In the genomic region with DNA sequence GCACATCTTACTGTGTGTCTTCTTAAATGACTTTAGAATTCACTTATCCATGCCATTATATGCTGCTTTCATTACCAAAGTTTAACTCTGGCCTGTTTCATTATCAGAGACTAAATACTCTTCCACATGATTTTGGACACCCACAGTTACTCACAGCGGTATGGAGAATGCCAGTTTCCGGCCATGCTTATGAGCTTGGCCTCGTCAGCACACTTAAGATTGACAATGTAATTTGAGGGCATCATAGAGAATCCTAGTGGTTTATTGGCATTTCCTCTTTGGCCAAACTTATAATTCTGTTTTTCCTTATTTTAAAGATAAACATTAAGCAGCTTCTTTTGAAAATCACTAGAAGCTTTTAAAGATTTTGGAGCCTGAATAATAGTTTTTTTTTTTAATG, we compare ENCODE assay signal across 17 cellular contexts.
DNase-seq lines count a peak whose midpoint lies in the region; ATAC-seq, FAIRE-seq and TF ChIP-seq lines count a peak whose summit lies in the region.
"Had no signal": no experiment of that assay in that cellular context is flagged by ENCODE, and none has a peak within 500 bp of the region (broad histone marks: within the 10 kb centered on the region; RNA-seq: fewer than 3 reads in every experiment).

No MANE protein-coding gene starts in this region.

- no peaks in the 10 kb centered on the region for H3K27me3 ChIP-seq in foreskin keratinocyte

- peaks cover 21% of the 10 kb centered on the region for H3K4me1 Mint-ChIP-seq in stimulated activated memory B cell treated with anti-CD40 and anti-IgM and Interleukin-4, amounts not matched to agents 10 μg/mL and 1 μg/mL and 100 μg/mL, for 72 hours

- DNase-seq in Daoy (ENCODE audit: low read depth), result peak; percentile 55
- peak; percentile 92 for DNase-seq in SK-N-MC (ENCODE audit: low read depth, low spot score)
- peak; percentile 57 for DNase-seq in fibroblast of peridontal ligament (ENCODE audit: extremely low read depth)
- no peak for DNase-seq in mucosa of descending colon
- DNase-seq in foreskin keratinocyte, result no peak
- DNase-seq in frontal cortex (ENCODE audit: low spot score in 2 of 2), result no peak
- DNase-seq: Caco-2; DMS153; EL; GOT3; NCI-H1436; NCI-H2029; NCI-H2171 treated with DMSO at 0.1 percent for 48 hours; NCI-H446 treated with DMSO at 0.1 percent for 48 hours; NK-92 treated with Interleukin-12 subunit alpha and Interleukin-12 subunit beta, amount 100 ng/mL, for 24 hours; SHP77 treated with DMSO at 0.1 percent for 48 hours had no signal

- no peak overlapping the region for H3K4me3 Mint-ChIP-seq in stimulated activated memory B cell treated with anti-CD40 and anti-IgM and Interleukin-4, amounts not matched to agents 10 μg/mL and 1 μg/mL and 100 μg/mL, for 72 hours

- H3K4me1 ChIP-seq in mucosa of descending colon (ENCODE audit: low read depth) (peaks cover under 1% of the 10 kb centered on the region), foreskin keratinocyte (peaks cover 3% of the 10 kb centered on the region)

- H3K36me3 ChIP-seq in SK-N-MC (ENCODE audit: insufficient read depth, low read length) (no peaks in the 10 kb centered on the region), mucosa of descending colon (ENCODE audit: low read depth) (no peaks in the 10 kb centered on the region)

- H3K9me3 ChIP-seq in SK-N-MC (ENCODE audit: low read depth, low read length), result no peaks in the 10 kb centered on the region
- H3K9me3 ChIP-seq in mucosa of descending colon, result no peaks in the 10 kb centered on the region
- H3K9me3 ChIP-seq: Caco-2 had no signal

- H3K27ac ChIP-seq in SK-N-MC, result peak overlapping the region; percentile 97
- no peak overlapping the region for H3K27ac ChIP-seq in foreskin keratinocyte

- H3K27me3 Mint-ChIP-seq in stimulated activated memory B cell treated with anti-CD40 and anti-IgM and Interleukin-4, amounts not matched to agents 10 μg/mL and 1 μg/mL and 100 μg/mL, for 72 hours, result no peaks in the 10 kb centered on the region

- H3K4me3 ChIP-seq in SK-N-MC (peak overlapping the region; percentile 65), mucosa of descending colon (no peak overlapping the region)

- H3K27ac Mint-ChIP-seq in stimulated activated memory B cell treated with anti-CD40 and anti-IgM and Interleukin-4, amounts not matched to agents 10 μg/mL and 1 μg/mL and 100 μg/mL, for 72 hours, result peak overlapping the region; percentile 36

- H3K9me3 Mint-ChIP-seq in stimulated activated memory B cell treated with anti-CD40 and anti-IgM and Interleukin-4, amounts not matched to agents 10 μg/mL and 1 μg/mL and 100 μg/mL, for 72 hours, result peaks cover 3% of the 10 kb centered on the region

- no peak for FAIRE-seq in frontal cortex (lab: Jason Lieb, UNC)

- no peak overlapping the region for H3K9ac ChIP-seq in SK-N-MC (ENCODE audit: insufficient read length)

- intact Hi-C loops in mucosa of descending colon (cut with DNase I, micrococcal nuclease), result no loop called here

- ATAC-seq in stimulated activated memory B cell treated with anti-CD40 and anti-IgM and Interleukin-4, amounts not matched to agents 10 μg/mL and 1 μg/mL and 100 μg/mL, for 72 hours, result no peak
- ATAC-seq in mucosa of descending colon (no peak), foreskin keratinocyte (no peak)

- TF ChIP-seq CTCF in mucosa of descending colon (IDR thresholded peaks at IDR 0.05) (no peak), foreskin keratinocyte (conservative IDR thresholded peaks at IDR 0.05) (no peak)

- peaks cover 12% of the 10 kb centered on the region for H3K36me3 Mint-ChIP-seq in stimulated activated memory B cell treated with anti-CD40 and anti-IgM and Interleukin-4, amounts not matched to agents 10 μg/mL and 1 μg/mL and 100 μg/mL, for 72 hours

Comparison
In these comparisons a context has a peak if more than half of its experiments do, and no peak if none do; other contexts are left out.
1. DNase-seq: peak in Daoy (single experiment), SK-N-MC (single experiment) and fibroblast of peridontal ligament (single experiment); none in mucosa of descending colon (0 of 3), foreskin keratinocyte (0 of 2) and frontal cortex (0 of 2).